In genomic region chr15:77486542-77487478, GRCh38 we compare ENCODE assay signal across 15 cellular contexts.
DNase-seq lines count a peak whose midpoint lies in the region; ATAC-seq, FAIRE-seq and TF ChIP-seq lines count a peak whose summit lies in the region.
"Had no signal": no experiment of that assay in that cellular context is flagged by ENCODE, and none has a peak within 500 bp of the region (broad histone marks: within the 10 kb centered on the region; RNA-seq: fewer than 3 reads in every experiment).

No MANE protein-coding gene starts in this region.

- no peak overlapping the region for H3K9ac ChIP-seq in keratinocyte (ENCODE audit: control insufficient read depth, extremely low read depth, insufficient read depth, low read length)

- H3K4me2 ChIP-seq in keratinocyte (ENCODE audit: control insufficient read depth, extremely low read depth, insufficient read depth, low read depth, low read length): peak overlapping the region; percentile 22

- DNase-seq in activated naive CD4-positive, alpha-beta T cell treated with anti-CD3 and anti-CD28 coated beads for 36 hours: no peak
- DNase-seq in activated naive CD4-positive, alpha-beta T cell treated with anti-CD3 and anti-CD28 coated beads, Interleukin-2, amount 50 U/mL, for 16 hours: no peak
- peak; percentile 83 for DNase-seq in bronchial epithelial cell (ENCODE audit: low read depth)
- no peak for DNase-seq in keratinocyte (ENCODE audit: low read depth, low spot score)
- DNase-seq in suprapubic skin (ENCODE audit: low spot score in 2 of 2): no peak
- no peak for DNase-seq in sigmoid colon
- DNase-seq in Kasumi-1 (lab: John Stamatoyannopoulos, UW): no peak
- DNase-seq: activated CD8-positive, alpha-beta memory T cell treated with anti-CD3 and anti-CD28 coated beads, Interleukin-2, amount 50 U/mL, for 4 hours; DMS79 treated with DMSO at 0.1 percent for 48 hours; GOT3; immature natural killer cell; NCI-H1048; SHP77 had no signal

- TF ChIP-seq POLR2A in suprapubic skin (IDR thresholded peaks at IDR 0.05): no peak
- no peak for TF ChIP-seq POLR2A in sigmoid colon (IDR thresholded peaks at IDR 0.05)

- H2AFZ ChIP-seq in keratinocyte (ENCODE audit: control insufficient read depth, low read length): no peak overlapping the region

- H3K9me3 Mint-ChIP-seq in activated naive CD4-positive, alpha-beta T cell treated with anti-CD3 and anti-CD28 coated beads for 36 hours: no peaks in the 10 kb centered on the region
- H3K9me3 Mint-ChIP-seq: immature natural killer cell, neural crest cell had no signal

- H3K4me1 ChIP-seq in keratinocyte (ENCODE audit: control insufficient read depth, extremely low read depth, insufficient read depth, low read length) (peaks cover 27% of the 10 kb centered on the region), suprapubic skin (peaks cover 8% of the 10 kb centered on the region), sigmoid colon (peaks cover 0 to 33% (median 28%) of the 10 kb centered on the region in 4 donors)

- H3K4me3 Mint-ChIP-seq in activated naive CD4-positive, alpha-beta T cell treated with anti-CD3 and anti-CD28 coated beads for 36 hours: no peak overlapping the region
- H3K4me3 Mint-ChIP-seq: immature natural killer cell, neural crest cell had no signal

- CTCF ChIA-PET in activated naive CD4-positive, alpha-beta T cell treated with anti-CD3 and anti-CD28 coated beads for 36 hours (lab: Charles Lee): interaction anchor here (0.6 to 1.4 kb wide), 3 partner anchors 57 to 622 kb away, joined by 3 read pairs; no protein-coding TSS in a partner anchor

- peak overlapping the region; percentile 51 for H3K27ac Mint-ChIP-seq in activated naive CD4-positive, alpha-beta T cell treated with anti-CD3 and anti-CD28 coated beads for 36 hours

- no peaks in the 10 kb centered on the region for H4K20me1 ChIP-seq in keratinocyte (ENCODE audit: control insufficient read depth, extremely low read depth, insufficient read depth, low read length)

- H3K9me3 ChIP-seq in keratinocyte (ENCODE audit: control insufficient read depth, low read depth, low read length): no peaks in the 10 kb centered on the region
- H3K9me3 ChIP-seq in suprapubic skin: no peaks in the 10 kb centered on the region
- H3K9me3 ChIP-seq in sigmoid colon: no peaks in the 10 kb centered on the region

- FAIRE-seq in bronchial epithelial cell (lab: Jason Lieb, UNC) (no peak), keratinocyte (lab: Jason Lieb, UNC) (peak; percentile 76)

- no peak overlapping the region for H3K27ac ChIP-seq in keratinocyte (ENCODE audit: control insufficient read depth, insufficient read depth, low read length)
- H3K27ac ChIP-seq in suprapubic skin: peak overlapping the region; percentile 17
- H3K27ac ChIP-seq in sigmoid colon: peak overlapping the region in 1 of 4 donors; percentile 43

- H3K4me3 ChIP-seq in bronchial epithelial cell (ENCODE audit: low read depth, low read length) (no peak overlapping the region), keratinocyte (ENCODE audit: control insufficient read depth in 2 of 3, extremely low read depth in 1 of 3, insufficient read depth in 2 of 3, low read depth in 1 of 3, low read length in 3 of 3) (no peak overlapping the region), suprapubic skin (no peak overlapping the region), sigmoid colon (no peak overlapping the region)

- peaks cover 28% of the 10 kb centered on the region for H3K4me1 Mint-ChIP-seq in activated naive CD4-positive, alpha-beta T cell treated with anti-CD3 and anti-CD28 coated beads for 36 hours (ENCODE audit: low read depth)

- H3K27me3 Mint-ChIP-seq in activated naive CD4-positive, alpha-beta T cell treated with anti-CD3 and anti-CD28 coated beads for 36 hours (ENCODE audit: low read depth): no peaks in the 10 kb centered on the region

- no peaks in the 10 kb centered on the region for H3K9me1 ChIP-seq in keratinocyte (ENCODE audit: control insufficient read depth, extremely low read depth, insufficient read depth, low read length)

- WGBS in suprapubic skin: 67% methylated on average over 8 of the region's 8 CpGs
- WGBS in sigmoid colon, 2 donors: 78 to 89% methylated on average over 8 of the region's 8 CpGs

- TF ChIP-seq EP300 in suprapubic skin (IDR thresholded peaks at IDR 0.05) (no peak), sigmoid colon (IDR thresholded peaks at IDR 0.05) (no peak)

- no peaks in the 10 kb centered on the region for H3K79me2 ChIP-seq in keratinocyte (ENCODE audit: control insufficient read depth, insufficient read depth, low read length)

- no peak for ATAC-seq in HG03280 (IDR thresholded peaks at IDR 0.05; ENCODE audit: unreplicated experiment)

- TF ChIP-seq CTCF in bronchial epithelial cell (IDR thresholded peaks at IDR 0.05; ENCODE audit: insufficient read depth, low read length, severe bottlenecking): no peak
- TF ChIP-seq CTCF in keratinocyte (optimal IDR thresholded peaks at IDR 0.05 in 1 of 3, IDR thresholded peaks at IDR 0.05 in 1 of 3, conservative IDR thresholded peaks at IDR 0.05 in 1 of 3; ENCODE audit: extremely low read depth in 1 of 3, insufficient read depth in 2 of 3, low read length in 3 of 3): no peak
- no peak for TF ChIP-seq CTCF in suprapubic skin (IDR thresholded peaks at IDR 0.05)
- TF ChIP-seq CTCF in sigmoid colon (IDR thresholded peaks at IDR 0.05): no peak

- intact Hi-C loops in activated naive CD4-positive, alpha-beta T cell treated with anti-CD3 and anti-CD28 coated beads for 36 hours (cut with micrococcal nuclease): no loop called here
- intact Hi-C loops in sigmoid colon (cut with DNase I): no loop called here

- dilution Hi-C loops in keratinocyte (cut with MboI; ENCODE audit: extremely low pct_ligation_motif_present, low sequenced_read_pairs): no loop called here

- H3K27me3 ChIP-seq in bronchial epithelial cell (ENCODE audit: control insufficient read depth, insufficient read depth, low read length) (no peaks in the 10 kb centered on the region), keratinocyte (ENCODE audit: control insufficient read depth, extremely low read depth, insufficient read depth, low read length) (no peaks in the 10 kb centered on the region), suprapubic skin (no peaks in the 10 kb centered on the region), sigmoid colon (no peaks in the 10 kb centered on the region)

- peaks cover 10% of the 10 kb centered on the region for H3K36me3 Mint-ChIP-seq in activated naive CD4-positive, alpha-beta T cell treated with anti-CD3 and anti-CD28 coated beads for 36 hours (ENCODE audit: low read depth)

- H3K36me3 ChIP-seq in bronchial epithelial cell (ENCODE audit: control insufficient read depth, insufficient read depth, low read length) (no peaks in the 10 kb centered on the region), keratinocyte (ENCODE audit: control insufficient read depth in 2 of 2, extremely low read depth in 1 of 2, insufficient read depth in 2 of 2, low read length in 2 of 2) (peaks cover 0 to 4% of the 10 kb centered on the region in 2 experiments), suprapubic skin (peaks cover 22% of the 10 kb centered on the region), sigmoid colon (peaks cover 0 to 20% (median 0%) of the 10 kb centered on the region in 4 donors)
